Comparison of ENCODE assay signal across 20 cellular contexts in the genomic region with DNA sequence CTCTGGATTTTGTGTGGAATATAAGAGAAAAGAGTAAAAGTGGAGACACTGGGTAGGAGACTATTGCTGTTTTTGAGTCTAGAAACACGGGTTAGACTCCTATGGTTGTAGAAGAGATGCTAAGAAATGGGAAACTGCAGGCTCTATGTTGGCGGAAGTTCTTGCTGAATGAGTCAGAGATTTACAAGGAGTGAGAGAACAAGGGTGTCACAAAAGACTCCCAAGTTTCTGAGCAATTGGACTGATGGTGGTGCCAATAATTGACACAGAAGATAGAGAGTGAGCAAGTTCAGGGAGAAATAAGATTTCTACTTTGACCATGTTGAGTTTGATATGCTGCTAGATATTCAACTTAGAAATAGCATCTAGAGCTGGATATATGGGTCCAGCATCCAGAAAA. TPM values are rescaled to one million over a fixed set of nuclear protein-coding genes. Genes with fewer than 3 reads are reported as not detected.
DNase-seq lines count a peak whose midpoint lies in the region; ATAC-seq and TF ChIP-seq lines count a peak whose summit lies in the region.
"Had no signal": no experiment of that assay in that cellular context is flagged by ENCODE, and none has a peak within 500 bp of the region (broad histone marks: within the 10 kb centered on the region; RNA-seq: fewer than 3 reads in every experiment).

No MANE protein-coding gene starts in this region.

- H3K27me3 Mint-ChIP-seq in activated T-cell treated with anti-CD3 and anti-CD28 coated beads, Interleukin-2, amount 50 U/mL, for 72 hours (ENCODE audit: low read depth) = peaks cover 45% of the 10 kb centered on the region

- intact Hi-C loops in dorsolateral prefrontal cortex (cut with DNase I) = no loop called here

- peak overlapping the region; percentile 62 for H3K27ac ChIP-seq in mesodermal cell (ENCODE audit: low read depth, low read length, severe bottlenecking)
- H3K27ac ChIP-seq in dorsolateral prefrontal cortex = peak overlapping the region in 5 of 59 donors; percentile 12 to 31 (median 20)
- H3K27ac ChIP-seq: HL-60 had no signal

- ATAC-seq in activated T-cell treated with anti-CD3 and anti-CD28 coated beads, Interleukin-2, amount 50 U/mL, for 72 hours (replicated peaks in 1 of 2) = no peak
- ATAC-seq: activated naive CD8-positive, alpha-beta T cell treated with anti-CD3 and anti-CD28 coated beads, Interleukin-2, amount 50 U/mL, for 24 hours; sciatic nerve; stimulated activated naive CD8-positive, alpha-beta T cell treated with anti-CD3 and anti-CD28 coated beads, Interleukin-15, Interleukin-2, amounts not matched to agents 100 U/mL and 50 U/mL, for 24 hours had no signal

- no peaks in the 10 kb centered on the region for H3K36me3 ChIP-seq in mesodermal cell (ENCODE audit: control insufficient read depth, insufficient read depth, low read length)
- H3K36me3 ChIP-seq: BE2C, esophagus muscularis mucosa had no signal

- H3K4me3 Mint-ChIP-seq in activated T-cell treated with anti-CD3 and anti-CD28 coated beads, Interleukin-2, amount 50 U/mL, for 72 hours = no peak overlapping the region
- H3K4me3 Mint-ChIP-seq: activated CD4-positive, alpha-beta T cell treated with anti-CD3 and anti-CD28 coated beads, Interleukin-2, amount 10 ng/mL, durations not matched to agents 7 days and 5 days; activated naive CD8-positive, alpha-beta T cell treated with anti-CD3 and anti-CD28 coated beads, Interleukin-2, amount 50 U/mL, for 24 hours; activated T-cell treated with anti-CD3 and anti-CD28 coated beads, Interleukin-2, amount 50 U/mL, for 24 hours had no signal

- H3K27me3 ChIP-seq in dorsolateral prefrontal cortex = no peaks in the 10 kb centered on the region
- H3K27me3 ChIP-seq: esophagus muscularis mucosa had no signal

- no peaks in the 10 kb centered on the region for H3K9me3 Mint-ChIP-seq in activated T-cell treated with anti-CD3 and anti-CD28 coated beads, Interleukin-2, amount 50 U/mL, for 72 hours
- H3K9me3 Mint-ChIP-seq: activated CD4-positive, alpha-beta T cell treated with anti-CD3 and anti-CD28 coated beads, Interleukin-2, amount 10 ng/mL, durations not matched to agents 7 days and 5 days; activated T-cell treated with anti-CD3 and anti-CD28 coated beads, Interleukin-2, amount 50 U/mL, for 24 hours had no signal

- peaks cover 18% of the 10 kb centered on the region for H3K4me1 ChIP-seq in mesodermal cell (ENCODE audit: control insufficient read depth, insufficient read depth, low read length, poor library complexity, severe bottlenecking)
- H3K4me1 ChIP-seq: BE2C had no signal

- WGBS in mesodermal cell (ENCODE audit: insufficient coverage in 2 of 2), 2 experiments = 49 to 50% methylated on average over 2 of the region's 2 CpGs

- H3K27ac Mint-ChIP-seq in activated T-cell treated with anti-CD3 and anti-CD28 coated beads, Interleukin-2, amount 50 U/mL, for 72 hours = no peak overlapping the region
- H3K27ac Mint-ChIP-seq: activated CD4-positive, alpha-beta T cell treated with anti-CD3 and anti-CD28 coated beads, Interleukin-2, amount 10 ng/mL, durations not matched to agents 7 days and 5 days; activated naive CD8-positive, alpha-beta T cell treated with anti-CD3 and anti-CD28 coated beads, Interleukin-2, amount 50 U/mL, for 24 hours; activated T-cell treated with anti-CD3 and anti-CD28 coated beads, Interleukin-2, amount 50 U/mL, for 24 hours had no signal

- TF ChIP-seq CTCF in choroid plexus epithelial cell (conservative IDR thresholded peaks at IDR 0.05; ENCODE audit: low read depth, low read length) (no peak), dorsolateral prefrontal cortex (IDR thresholded peaks at IDR 0.05 in 54 of 56, conservative IDR thresholded peaks at IDR 0.05 in 2 of 56; ENCODE audit: low read depth in 1 of 56, partially characterized antibody in 56 of 56) (no peak)

- H3K4me3 ChIP-seq in choroid plexus epithelial cell (ENCODE audit: low read depth, low read length) (no peak overlapping the region), mesodermal cell (ENCODE audit: extremely low read depth, insufficient read depth, low read length, poor library complexity, severe bottlenecking) (no peak overlapping the region), dorsolateral prefrontal cortex (no peak overlapping the region)
- H3K4me3 ChIP-seq: esophagus muscularis mucosa had no signal

- no peaks in the 10 kb centered on the region for H3K9me3 ChIP-seq in mesodermal cell (ENCODE audit: control insufficient read depth, low read length)
- H3K9me3 ChIP-seq: BE2C, esophagus muscularis mucosa had no signal

- DNase-seq in AG20443 (ENCODE audit: low spot score) = peak; percentile 52
- peak; percentile 83 for DNase-seq in M059J (ENCODE audit: low read depth)
- peak; percentile 62 for DNase-seq in choroid plexus epithelial cell (ENCODE audit: low read depth)
- no peak for DNase-seq in midbrain (lab: John Stamatoyannopoulos, UW)
- DNase-seq in activated T-cell treated with anti-CD3 and anti-CD28 coated beads, Interleukin-2, amount 50 U/mL, for 72 hours = no peak
- DNase-seq in activated naive CD4-positive, alpha-beta T cell (lab: John Stamatoyannopoulos, UW) = no peak
- DNase-seq in dorsolateral prefrontal cortex = no peak
- DNase-seq: activated CD4-positive, alpha-beta T cell treated with anti-CD3 and anti-CD28 coated beads, Interleukin-2, amount 10 ng/mL, durations not matched to agents 7 days and 5 days; activated naive CD8-positive, alpha-beta T cell treated with anti-CD3 and anti-CD28 coated beads, Interleukin-2, amount 50 U/mL, for 24 hours; activated T-cell treated with anti-CD3 and anti-CD28 coated beads, Interleukin-2, amount 50 U/mL, for 24 hours; BE2C; DMS53; Kasumi-1; NCI-H1930; NCI-H748 treated with DMSO at 0.1 percent for 48 hours; stimulated activated naive CD8-positive, alpha-beta T cell treated with anti-CD3 and anti-CD28 coated beads, Interleukin-15, Interleukin-2, amounts not matched to agents 100 U/mL and 50 U/mL, for 24 hours had no signal

- H3K36me3 Mint-ChIP-seq in activated T-cell treated with anti-CD3 and anti-CD28 coated beads, Interleukin-2, amount 50 U/mL, for 72 hours (ENCODE audit: insufficient read depth in 2 of 2) = peaks cover 4 to 5% of the 10 kb centered on the region in 2 donors

- peaks cover 9% of the 10 kb centered on the region for H3K4me1 Mint-ChIP-seq in activated T-cell treated with anti-CD3 and anti-CD28 coated beads, Interleukin-2, amount 50 U/mL, for 72 hours (ENCODE audit: low read depth)

RNA-seq across cellular contexts. Expression of a gene that starts 2.6 kb away (rescaled TPM):
- total RNA-seq in M059J (2014; rRNA removed; shearing (Covaris generic)) = 5.8 TPM in 2 replicates
- polyA plus RNA-seq in mesodermal cell (2013, experiment 1 of 2) = 19.8 TPM
- polyA plus RNA-seq in mesodermal cell (2013, experiment 2 of 2) = 16.4 TPM
- total RNA-seq in activated T-cell treated with anti-CD3 and anti-CD28 coated beads, Interleukin-2, amount 50 U/mL, for 72 hours = not detected
- total RNA-seq in dorsolateral prefrontal cortex = 10 to 100 TPM; 11.2 to 35.0 (median 22.1) TPM
- total RNA-seq: activated CD4-positive, alpha-beta T cell treated with anti-CD3 and anti-CD28 coated beads, Interleukin-2, amount 10 ng/mL, durations not matched to agents 7 days and 5 days had no signal

Comparison
In these comparisons a context has a peak if more than half of its experiments do, and no peak if none do; other contexts are left out.
1. DNase-seq: peak in AG20443 (single experiment), M059J (single experiment) and choroid plexus epithelial cell (single experiment); none in midbrain (single experiment), activated T-cell treated with anti-CD3 and anti-CD28 coated beads, Interleukin-2, amount 50 U/mL, for 72 hours (0 of 2), activated naive CD4-positive, alpha-beta T cell (0 of 4) and dorsolateral prefrontal cortex (0 of 10).